ENCODE assay signal across 11 cellular contexts in genomic region chr3:152309535-152310317, GRCh38. TPM values are rescaled to one million over a fixed set of nuclear protein-coding genes. Genes with fewer than 3 reads are reported as not detected.
DNase-seq lines count a peak whose midpoint lies in the region; ATAC-seq, FAIRE-seq and TF ChIP-seq lines count a peak whose summit lies in the region.
"Had no signal": no experiment of that assay in that cellular context is flagged by ENCODE, and none has a peak within 500 bp of the region (broad histone marks: within the 10 kb centered on the region; RNA-seq: fewer than 3 reads in every experiment).

No MANE protein-coding gene starts in this region.

- peak in 2 of 3 donors; percentile 45 to 53 for DNase-seq in CD4-positive, CD25-positive, alpha-beta regulatory T cell
- DNase-seq in M059J (ENCODE audit: low read depth) = peak; percentile 66
- peak; percentile 55 for DNase-seq in bronchial epithelial cell (ENCODE audit: low read depth)
- no peak for DNase-seq in natural killer cell treated with Interleukin-12 subunit alpha and Interleukin-12 subunit beta and Interleukin-15 and Interleukin-18, amount 100 ng/mL, for 72 hours (ENCODE audit: low spot score)
- no peak for DNase-seq in NCI-H2081 (lab: John Stamatoyannopoulos, UW)
- no peak for DNase-seq in RWPE1 (ENCODE audit: low spot score)
- no peak for DNase-seq in middle frontal gyrus (ENCODE audit: extremely low spot score, low spot score)
- DNase-seq: erythroblast, GDM1, WERI-Rb-1 had no signal

- peak; percentile 81 to 86 for ATAC-seq in CD4-positive, CD25-positive, alpha-beta regulatory T cell (ENCODE audit: low read depth in 2 of 2)
- peak; percentile 88 to 98 for ATAC-seq in natural killer cell treated with Interleukin-12 subunit alpha and Interleukin-12 subunit beta and Interleukin-15 and Interleukin-18, amount 100 ng/mL, for 72 hours
- no peak for ATAC-seq in HG03039 (IDR thresholded peaks at IDR 0.05; ENCODE audit: unreplicated experiment)

- H3K4me1 ChIP-seq in CD4-positive, CD25-positive, alpha-beta regulatory T cell (ENCODE audit: control insufficient read depth, insufficient read depth, low read length, poor library complexity, severe bottlenecking) = peaks cover 81% of the 10 kb centered on the region

- H3K4me1 Mint-ChIP-seq in CD4-positive, CD25-positive, alpha-beta regulatory T cell = peaks cover 51 to 88% (median 68%) of the 10 kb centered on the region in 4 donors
- H3K4me1 Mint-ChIP-seq in natural killer cell treated with Interleukin-12 subunit alpha and Interleukin-12 subunit beta and Interleukin-15 and Interleukin-18, amount 100 ng/mL, for 72 hours (ENCODE audit: low read depth in 2 of 2) = peaks cover 54 to 63% of the 10 kb centered on the region in 2 donors

- H3K4me3 Mint-ChIP-seq in CD4-positive, CD25-positive, alpha-beta regulatory T cell = peak overlapping the region; percentile 16 to 58 (median 44)
- H3K4me3 Mint-ChIP-seq in natural killer cell treated with Interleukin-12 subunit alpha and Interleukin-12 subunit beta and Interleukin-15 and Interleukin-18, amount 100 ng/mL, for 72 hours = peak overlapping the region; percentile 68

- TF ChIP-seq CTCF in bronchial epithelial cell (IDR thresholded peaks at IDR 0.05; ENCODE audit: insufficient read depth, low read length, severe bottlenecking) (no peak), RWPE1 (conservative IDR thresholded peaks at IDR 0.05; ENCODE audit: low read depth) (no peak)

- H3K9me3 Mint-ChIP-seq in CD4-positive, CD25-positive, alpha-beta regulatory T cell = no peaks in the 10 kb centered on the region
- no peaks in the 10 kb centered on the region for H3K9me3 Mint-ChIP-seq in natural killer cell treated with Interleukin-12 subunit alpha and Interleukin-12 subunit beta and Interleukin-15 and Interleukin-18, amount 100 ng/mL, for 72 hours

- no peaks in the 10 kb centered on the region for H3K27me3 Mint-ChIP-seq in CD4-positive, CD25-positive, alpha-beta regulatory T cell
- no peaks in the 10 kb centered on the region for H3K27me3 Mint-ChIP-seq in natural killer cell treated with Interleukin-12 subunit alpha and Interleukin-12 subunit beta and Interleukin-15 and Interleukin-18, amount 100 ng/mL, for 72 hours

- peaks cover 26% of the 10 kb centered on the region for H3K36me3 ChIP-seq in CD4-positive, CD25-positive, alpha-beta regulatory T cell (ENCODE audit: control insufficient read depth, insufficient read depth, low read length)
- no peaks in the 10 kb centered on the region for H3K36me3 ChIP-seq in bronchial epithelial cell (ENCODE audit: control insufficient read depth, insufficient read depth, low read length)
- H3K36me3 ChIP-seq: WERI-Rb-1 had no signal

- H3K27ac ChIP-seq in CD4-positive, CD25-positive, alpha-beta regulatory T cell (ENCODE audit: insufficient read depth, low read length, poor library complexity, severe bottlenecking) = peak overlapping the region; percentile 74
- H3K27ac ChIP-seq in RWPE1 = no peak overlapping the region
- H3K27ac ChIP-seq: WERI-Rb-1 had no signal

- CTCF ChIA-PET in RWPE1 (lab: Yijun Ruan, JAX) = interaction anchor here (1.7 kb wide), 1 partner anchor 11 kb away, joined by 4 read pairs; no protein-coding TSS in a partner anchor

- H3K9me3 ChIP-seq in CD4-positive, CD25-positive, alpha-beta regulatory T cell (ENCODE audit: control insufficient read depth in 2 of 2, low read length in 2 of 2) = no peaks in the 10 kb centered on the region

- no peaks in the 10 kb centered on the region for H3K27me3 ChIP-seq in CD4-positive, CD25-positive, alpha-beta regulatory T cell (ENCODE audit: control insufficient read depth, insufficient read depth, low read length)
- no peaks in the 10 kb centered on the region for H3K27me3 ChIP-seq in bronchial epithelial cell (ENCODE audit: control insufficient read depth, insufficient read depth, low read length)

- peak overlapping the region; percentile 58 for H3K4me3 ChIP-seq in CD4-positive, CD25-positive, alpha-beta regulatory T cell (ENCODE audit: low read depth, low read length)
- no peak overlapping the region for H3K4me3 ChIP-seq in bronchial epithelial cell (ENCODE audit: low read depth, low read length)

- H3K36me3 Mint-ChIP-seq in CD4-positive, CD25-positive, alpha-beta regulatory T cell = peaks cover 7% of the 10 kb centered on the region
- H3K36me3 Mint-ChIP-seq in natural killer cell treated with Interleukin-12 subunit alpha and Interleukin-12 subunit beta and Interleukin-15 and Interleukin-18, amount 100 ng/mL, for 72 hours = peaks cover 7% of the 10 kb centered on the region

- no peak for FAIRE-seq in bronchial epithelial cell (lab: Jason Lieb, UNC)

- POLR2A ChIA-PET in RWPE1 (lab: Yijun Ruan, JAX; ENCODE audit: low non-redundant PET) = no interaction called here

- peak overlapping the region in 2 of 3 donors; percentile 85 to 86 for H3K27ac Mint-ChIP-seq in CD4-positive, CD25-positive, alpha-beta regulatory T cell
- peak overlapping the region; percentile 85 to 86 for H3K27ac Mint-ChIP-seq in natural killer cell treated with Interleukin-12 subunit alpha and Interleukin-12 subunit beta and Interleukin-15 and Interleukin-18, amount 100 ng/mL, for 72 hours

RNA-seq across cellular contexts. Expression of gene MBNL1, which starts 41.0 kb away (rescaled TPM):
- 726 TPM for total RNA-seq in CD4-positive, CD25-positive, alpha-beta regulatory T cell
- polyA plus RNA-seq in CD4-positive, CD25-positive, alpha-beta regulatory T cell = 100 to 1,000 TPM; 221 to 262 (median 237) TPM
- 187 and 201 TPM in 2 replicates for total RNA-seq in M059J (2014; rRNA removed; shearing (Covaris generic))
- total RNA-seq in bronchial epithelial cell = 54.8 and 79.5 TPM in 2 replicates
- 100 to 1,000 TPM; 353 to 509 TPM for total RNA-seq in natural killer cell treated with Interleukin-12 subunit alpha and Interleukin-12 subunit beta and Interleukin-15 and Interleukin-18, amount 100 ng/mL, for 72 hours

Comparison
In these comparisons a context has a peak if more than half of its experiments do, and no peak if none do; other contexts are left out.
1. DNase-seq: peak in CD4-positive, CD25-positive, alpha-beta regulatory T cell (2 of 3), M059J (single experiment) and bronchial epithelial cell (single experiment); none in natural killer cell treated with Interleukin-12 subunit alpha and Interleukin-12 subunit beta and Interleukin-15 and Interleukin-18, amount 100 ng/mL, for 72 hours (single experiment), NCI-H2081 (0 of 2), RWPE1 (single experiment) and middle frontal gyrus (single experiment).